8 cellular contexts compared by ENCODE assay signal in the genomic region with DNA sequence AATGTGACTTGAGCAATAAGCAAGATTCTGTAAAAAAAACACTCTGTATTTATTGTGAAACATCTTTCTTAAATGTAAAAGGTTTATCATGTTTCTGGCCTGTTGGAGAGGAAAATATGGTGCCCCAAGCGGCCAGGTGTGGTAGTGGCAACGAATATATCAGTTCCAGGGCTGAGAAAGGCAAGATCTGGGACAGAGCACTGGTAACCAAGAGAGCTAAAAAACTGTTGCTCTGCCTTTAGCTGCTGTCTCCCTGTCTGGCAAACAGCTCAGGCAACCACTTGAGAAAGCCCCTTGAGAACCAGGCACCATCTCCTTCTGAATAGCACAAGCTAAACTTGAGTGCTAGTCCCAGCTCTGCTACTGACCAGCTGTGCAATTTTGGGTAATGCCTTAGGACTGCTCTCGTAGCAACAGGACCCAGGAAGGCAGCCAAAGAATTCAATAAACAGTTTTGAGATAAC.
DNase-seq lines count a peak whose midpoint lies in the region; ATAC-seq, FAIRE-seq and TF ChIP-seq lines count a peak whose summit lies in the region.

No MANE protein-coding gene starts in this region.

- H3K4me3 ChIP-seq in BE2C (ENCODE audit: low read depth, low read length) = no peak overlapping the region
- H3K4me3 ChIP-seq in Panc1 (ENCODE audit: low read depth in 2 of 2, low read length in 2 of 2) = no peak overlapping the region
- H3K4me3 ChIP-seq in naive thymus-derived CD4-positive, alpha-beta T cell (ENCODE audit: low read length) = no peak overlapping the region

- POLR2A ChIA-PET in Panc1 (lab: Charles Lee) = no interaction called here
- POLR2A ChIA-PET in naive thymus-derived CD4-positive, alpha-beta T cell (lab: Charles Lee) = no interaction called here

- H3K9me3 ChIP-seq in BE2C (no peaks in the 10 kb centered on the region), Panc1 (ENCODE audit: control insufficient read depth, insufficient read depth, low read depth, low read length) (no peaks in the 10 kb centered on the region)
- H3K9me3 ChIP-seq in naive thymus-derived CD4-positive, alpha-beta T cell (ENCODE audit: control insufficient read depth in 2 of 3, low read length in 3 of 3) = no peaks in the 10 kb centered on the region

- H3K36me3 ChIP-seq in BE2C = no peaks in the 10 kb centered on the region
- H3K36me3 ChIP-seq in Panc1 (ENCODE audit: control insufficient read depth, insufficient read depth, low read length) = no peaks in the 10 kb centered on the region
- peaks cover 0 to 7% (median 0%) of the 10 kb centered on the region in 3 experiments for H3K36me3 ChIP-seq in naive thymus-derived CD4-positive, alpha-beta T cell (ENCODE audit: control insufficient read depth in 2 of 3, insufficient read depth in 3 of 3, low read length in 3 of 3)

- H3K27ac Mint-ChIP-seq in stimulated activated naive B cell treated with anti-CD40 and anti-IgM and Interleukin-4, amounts not matched to agents 10 μg/mL and 1 μg/mL and 100 μg/mL, for 72 hours = no peak overlapping the region
- H3K27ac Mint-ChIP-seq in naive thymus-derived CD4-positive, alpha-beta T cell = no peak overlapping the region

- H3K27me3 Mint-ChIP-seq in stimulated activated naive B cell treated with anti-CD40 and anti-IgM and Interleukin-4, amounts not matched to agents 10 μg/mL and 1 μg/mL and 100 μg/mL, for 72 hours = no peaks in the 10 kb centered on the region
- no peaks in the 10 kb centered on the region for H3K27me3 Mint-ChIP-seq in naive thymus-derived CD4-positive, alpha-beta T cell

- BruUV-seq in Panc1 (replicated peaks; lab: Mats Ljungman, UMichigan) = no TSS peak

- TF ChIP-seq CTCF in BE2C (IDR thresholded peaks at IDR 0.05; ENCODE audit: low read depth, low read length) (peak; percentile 43), Panc1 (IDR thresholded peaks at IDR 0.05) (peak; percentile 77)

- in situ Hi-C loops in Panc1 (cut with HindIII; ENCODE audit: low pct_unique_long_range_greater_than_20kb, low sequenced_read_pairs) = no loop called here

- H3K27me3 ChIP-seq in BE2C (no peaks in the 10 kb centered on the region), Panc1 (ENCODE audit: control insufficient read depth, insufficient read depth, low read length) (no peaks in the 10 kb centered on the region)
- H3K27me3 ChIP-seq in naive thymus-derived CD4-positive, alpha-beta T cell (ENCODE audit: control insufficient read depth in 2 of 2, insufficient read depth in 2 of 2, low read length in 2 of 2) = no peaks in the 10 kb centered on the region

- DNase-seq in BE2C (no peak), Panc1 (ENCODE audit: low read depth, low spot score) (no peak), nucleus accumbens (lab: John Stamatoyannopoulos, UW) (no peak), NCI-H2081 (lab: John Stamatoyannopoulos, UW) (no peak)
- DNase-seq in stimulated activated naive B cell treated with anti-CD40 and anti-IgM and Interleukin-4, amounts not matched to agents 10 μg/mL and 1 μg/mL and 100 μg/mL, for 72 hours = no peak
- DNase-seq in naive thymus-derived CD4-positive, alpha-beta T cell = no peak

- H3K9me3 Mint-ChIP-seq in stimulated activated naive B cell treated with anti-CD40 and anti-IgM and Interleukin-4, amounts not matched to agents 10 μg/mL and 1 μg/mL and 100 μg/mL, for 72 hours = peaks cover 0 to 5% of the 10 kb centered on the region in 2 donors
- H3K9me3 Mint-ChIP-seq in naive thymus-derived CD4-positive, alpha-beta T cell = peaks cover 0 to 11% (median 0%) of the 10 kb centered on the region in 11 donors

- H3K4me1 ChIP-seq in BE2C (no peaks in the 10 kb centered on the region), Panc1 (ENCODE audit: control insufficient read depth, insufficient read depth, low read length) (no peaks in the 10 kb centered on the region)
- no peaks in the 10 kb centered on the region for H3K4me1 ChIP-seq in naive thymus-derived CD4-positive, alpha-beta T cell (ENCODE audit: control insufficient read depth in 2 of 2, insufficient read depth in 2 of 2, low read length in 2 of 2)

- CTCF ChIA-PET in Panc1 (lab: Charles Lee) = interaction anchor here (0.9 to 1.1 kb wide), 2 partner anchors 134 to 135 kb away, joined by 3 read pairs; no protein-coding TSS in a partner anchor
- CTCF ChIA-PET in naive thymus-derived CD4-positive, alpha-beta T cell (lab: Charles Lee) = no interaction called here

- ATAC-seq in GM18867 (IDR thresholded peaks at IDR 0.05; ENCODE audit: unreplicated experiment) (peak; percentile 60), Panc1 (no peak)
- no peak for ATAC-seq in stimulated activated naive B cell treated with anti-CD40 and anti-IgM and Interleukin-4, amounts not matched to agents 10 μg/mL and 1 μg/mL and 100 μg/mL, for 72 hours (replicated peaks)
- no peak for ATAC-seq in naive thymus-derived CD4-positive, alpha-beta T cell

- no peak overlapping the region for H3K4me3 Mint-ChIP-seq in stimulated activated naive B cell treated with anti-CD40 and anti-IgM and Interleukin-4, amounts not matched to agents 10 μg/mL and 1 μg/mL and 100 μg/mL, for 72 hours
- no peak overlapping the region for H3K4me3 Mint-ChIP-seq in naive thymus-derived CD4-positive, alpha-beta T cell

- intact Hi-C loops in Panc1 (cut with micrococcal nuclease; ENCODE audit: unreplicated experiment) = no loop called here
- intact Hi-C loops in naive thymus-derived CD4-positive, alpha-beta T cell (cut with micrococcal nuclease) = no loop called here

- peak; percentile 65 for FAIRE-seq in islet of Langerhans (lab: Jason Lieb, UNC)

- peaks cover 33 to 45% of the 10 kb centered on the region in 2 donors for H3K36me3 Mint-ChIP-seq in stimulated activated naive B cell treated with anti-CD40 and anti-IgM and Interleukin-4, amounts not matched to agents 10 μg/mL and 1 μg/mL and 100 μg/mL, for 72 hours
- peaks cover 8 to 69% (median 56%) of the 10 kb centered on the region in 5 donors for H3K36me3 Mint-ChIP-seq in naive thymus-derived CD4-positive, alpha-beta T cell

- no peak overlapping the region for H3K27ac ChIP-seq in Panc1 (ENCODE audit: low read length)
- no peak overlapping the region for H3K27ac ChIP-seq in naive thymus-derived CD4-positive, alpha-beta T cell (ENCODE audit: low read depth, low read length)

- H3K4me1 Mint-ChIP-seq in stimulated activated naive B cell treated with anti-CD40 and anti-IgM and Interleukin-4, amounts not matched to agents 10 μg/mL and 1 μg/mL and 100 μg/mL, for 72 hours = no peaks in the 10 kb centered on the region
- H3K4me1 Mint-ChIP-seq in naive thymus-derived CD4-positive, alpha-beta T cell = peaks cover 0 to 6% (median 0%) of the 10 kb centered on the region in 7 donors
